1 cellular context compared by ENCODE assay signal in genomic region chr10:25078659-25079429, GRCh38.
TF ChIP-seq lines count a peak whose summit lies in the region.

No MANE protein-coding gene starts in this region.

TF ChIP-seq in HepG2, 621 proteins besides CTCF, POLR2A, EP300 and RAD21 (continued from another document and continues in another):
- TF ChIP-seq DMTF1 (CRISPR knock-in tag; IDR thresholded peaks at IDR 0.05) (no peak), ZNF281 (CRISPR knock-in tag; IDR thresholded peaks at IDR 0.05; ENCODE audit: borderline replicate concordance) (peak; percentile 34; the same call in 1 of the 2 replicates), ZNF331 (CRISPR knock-in tag; IDR thresholded peaks at IDR 0.05) (peak; percentile 16; the same call in 1 of the 2 replicates), TEAD3 (CRISPR knock-in tag; optimal IDR thresholded peaks at IDR 0.05; ENCODE audit: borderline replicate concordance) (no peak), ZSCAN12 (CRISPR knock-in tag; IDR thresholded peaks at IDR 0.05) (0 out of 2 replicates have a peak, but pooled peaks have one; percentile 25), KDM5B (CRISPR knock-in tag; IDR thresholded peaks at IDR 0.05; ENCODE audit: borderline replicate concordance) (no peak), ZBTB3 (CRISPR knock-in tag; IDR thresholded peaks at IDR 0.05; ENCODE audit: borderline replicate concordance, low read depth) (no peak), ZBTB40 (IDR thresholded peaks at IDR 0.05) (no peak), ZBTB40 (CRISPR knock-in tag; IDR thresholded peaks at IDR 0.05) (no peak; the same call in 1 of the 2 replicates), SNAPC5 (CRISPR knock-in tag; IDR thresholded peaks at IDR 0.05; ENCODE audit: borderline replicate concordance) (no peak), ASH2L (IDR thresholded peaks at IDR 0.05; ENCODE audit: insufficient read length, low read depth, low read length) (peak; percentile 70), SAFB2 (CRISPR knock-in tag; IDR thresholded peaks at IDR 0.05; ENCODE audit: borderline replicate concordance, low read depth) (no peak), ZBTB26 (CRISPR knock-in tag; IDR thresholded peaks at IDR 0.05; ENCODE audit: borderline replicate concordance) (no peak), PITX1 (CRISPR knock-in tag; IDR thresholded peaks at IDR 0.05) (0 out of 2 replicates have a peak, but pooled peaks have one; percentile 40), TFDP1 (CRISPR knock-in tag; IDR thresholded peaks at IDR 0.05; ENCODE audit: borderline replicate concordance) (0 out of 2 replicates have a peak, but pooled peaks have one; percentile 28), POLR2G (IDR thresholded peaks at IDR 0.05; ENCODE audit: low read depth, low read length) (peak; percentile 76), NCOA1 (CRISPR knock-in tag; IDR thresholded peaks at IDR 0.05) (0 out of 2 replicates have a peak, but pooled peaks have one; percentile 8), PAWR (CRISPR knock-in tag; IDR thresholded peaks at IDR 0.05; ENCODE audit: borderline replicate concordance) (no peak), SIX4 (CRISPR knock-in tag; IDR thresholded peaks at IDR 0.05) (0 out of 2 replicates have a peak, but pooled peaks have one; percentile 40), NCOA2 (CRISPR knock-in tag; IDR thresholded peaks at IDR 0.05) (peak; percentile 77), HDAC1 (CRISPR knock-in tag; IDR thresholded peaks at IDR 0.05) (peak; percentile 66; the same call in 1 of the 2 replicates), MIXL1 (CRISPR knock-in tag; IDR thresholded peaks at IDR 0.05) (peak; percentile 56; the same call in 1 of the 2 replicates), ATF2 (CRISPR knock-in tag; IDR thresholded peaks at IDR 0.05) (0 out of 2 replicates have a peak, but pooled peaks have one; percentile 13), FOSL2 (CRISPR knock-in tag; IDR thresholded peaks at IDR 0.05) (peak; percentile 55), FIP1L1 (IDR thresholded peaks at IDR 0.05; ENCODE audit: borderline replicate concordance, insufficient read depth, low read depth, low read length) (no peak), BRD4 (CRISPR knock-in tag; IDR thresholded peaks at IDR 0.05) (peak; percentile 93), PATZ1 (CRISPR knock-in tag; IDR thresholded peaks at IDR 0.05) (peak; percentile 68; the same call in 1 of the 2 replicates), PHF21A (CRISPR knock-in tag; IDR thresholded peaks at IDR 0.05) (no peak), ZNF343 (CRISPR knock-in tag; IDR thresholded peaks at IDR 0.05) (no peak), POLR2AphosphoS5 (IDR thresholded peaks at IDR 0.05; ENCODE audit: low read depth, low read length) (0 out of 2 replicates have a peak, but pooled peaks have one; percentile 49), E2F1 (CRISPR knock-in tag; IDR thresholded peaks at IDR 0.05) (0 out of 2 replicates have a peak, but pooled peaks have one; percentile 19), CREB1 (IDR thresholded peaks at IDR 0.05) (0 out of 2 replicates have a peak, but pooled peaks have one; percentile 31), CREB1 (CRISPR knock-in tag; IDR thresholded peaks at IDR 0.05) (peak; percentile 52; the same call in 1 of the 2 replicates), KDM5A (IDR thresholded peaks at IDR 0.05; ENCODE audit: borderline replicate concordance, low read length) (peak; percentile 40; the same call in 1 of the 2 replicates)
